ENCODE assay signal across 8 cellular contexts in the genomic region with DNA sequence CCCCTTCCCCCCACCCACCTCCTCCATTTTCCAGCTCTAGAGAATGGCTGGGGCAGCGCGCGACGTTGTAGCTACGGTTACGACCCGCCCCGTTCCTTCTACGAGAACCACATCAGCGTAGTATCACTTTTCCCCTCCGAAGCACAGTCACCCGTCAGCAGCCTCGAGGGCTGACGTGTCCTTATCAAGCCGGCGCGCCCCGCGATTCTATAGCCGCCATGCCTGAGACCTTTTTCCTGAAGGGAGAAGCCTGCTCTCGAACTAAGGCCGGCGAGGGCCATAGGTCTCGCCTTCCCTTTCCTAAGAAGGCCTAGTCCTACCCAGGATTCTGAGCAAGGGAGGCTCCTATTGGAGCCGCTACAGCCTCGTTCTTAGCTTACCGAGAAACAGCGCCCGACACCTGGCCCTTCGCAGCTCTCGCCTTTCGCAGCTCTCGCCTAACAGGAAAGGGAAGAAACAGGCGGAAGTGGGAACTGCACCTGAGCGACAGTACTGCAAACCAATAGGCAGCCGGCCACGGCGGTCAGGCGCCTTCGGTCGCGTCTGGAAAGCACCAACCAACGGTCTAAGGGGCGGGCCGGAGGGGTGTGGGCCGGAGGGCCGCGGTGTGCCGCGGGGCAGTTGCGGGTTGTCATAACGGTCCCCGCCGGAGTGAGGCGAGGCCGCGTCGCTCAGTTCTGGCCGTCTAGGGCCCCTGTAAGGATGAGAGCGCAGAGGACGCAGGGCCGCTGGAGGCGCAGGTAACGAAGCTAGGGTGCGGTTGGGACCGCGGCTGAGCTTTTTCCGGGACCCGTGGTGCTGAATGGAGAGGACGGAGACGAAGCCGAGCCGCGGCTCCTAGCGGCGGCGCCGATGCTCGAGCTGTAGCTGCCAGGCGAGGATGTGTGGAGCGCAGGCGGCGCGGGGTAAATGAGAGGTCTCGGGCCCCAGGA. TPM values are rescaled to one million over a fixed set of nuclear protein-coding genes. Genes with fewer than 3 reads are reported as not detected.
A peak's percentile ranks its signal among the peaks of the same experiment; 100 is the strongest.
DNase-seq lines count a peak whose midpoint lies in the region; ATAC-seq and TF ChIP-seq lines count a peak whose summit lies in the region.

A gene (plus strand): TSS at position 618 of the 932 bp plus-strand sequence. CDS start 470 bp downstream, outside the sequence.
A gene (minus strand): TSS at position 445 of the 932 bp plus-strand sequence. CDS start 1,522 bp downstream, outside the sequence.

- peaks cover 5% of the 10 kb centered on the region for H3K4me1 ChIP-seq in right cardiac atrium (ENCODE audit: control insufficient read depth, insufficient read depth, low read length)
- peaks cover 47% of the 10 kb centered on the region for H3K4me1 ChIP-seq in vagina

- no peaks in the 10 kb centered on the region for H3K9me3 ChIP-seq in right cardiac atrium (ENCODE audit: control insufficient read depth, low read length)
- no peaks in the 10 kb centered on the region for H3K9me3 ChIP-seq in vagina

- ATAC-seq in GM18499 (IDR thresholded peaks at IDR 0.05; ENCODE audit: insufficient read depth, unreplicated experiment) (peak; percentile 81), HG02943 (IDR thresholded peaks at IDR 0.05; ENCODE audit: low read depth, unreplicated experiment) (peak; percentile 95), right cardiac atrium (peak; percentile 99)

- DNase-seq in NCI-H187 (lab: John Stamatoyannopoulos, UW) = peak; percentile 94 to 96
- peak; percentile 82 to 98 (median 92) for DNase-seq in T-helper 2 cell
- peak; percentile 79 to 99 (median 96) for DNase-seq in anterior cingulate cortex (lab: John Stamatoyannopoulos, UW)
- peak; percentile 99 for DNase-seq in right cardiac atrium
- peak; percentile 98 for DNase-seq in putamen (ENCODE audit: low spot score)
- DNase-seq in vagina (ENCODE audit: extremely low spot score in 2 of 2) = peak in 1 of 2 donors; percentile 99

- peak in 1 of 3 experiments; percentile 34 for TF ChIP-seq CTCF in vagina (IDR thresholded peaks at IDR 0.05)

- WGBS in right cardiac atrium = under 1% methylated on average over 85 of the region's 85 CpGs

- TF ChIP-seq POLR2A in vagina (IDR thresholded peaks at IDR 0.05) = peak; percentile 48 to 85

- peaks cover 0 to 20% of the 10 kb centered on the region in 2 donors for H3K36me3 ChIP-seq in vagina

- H3K4me3 ChIP-seq in right cardiac atrium (ENCODE audit: low read length) (peak within 1 kb of the TSS; percentile 90), vagina (peak within 1 kb of the TSS; percentile 64 to 97)

- H3K27ac ChIP-seq in right cardiac atrium (ENCODE audit: low read length) (peak within 1 kb of the TSS; percentile 99), vagina (peak within 1 kb of the TSS; percentile 94)

- intact Hi-C loops in right cardiac atrium (cut with DNase I) (no loop called here), vagina (cut with DNase I) (no loop called here)

- H3K27me3 ChIP-seq in right cardiac atrium (ENCODE audit: control insufficient read depth, insufficient read depth) = no peaks in the 10 kb centered on the region
- no peaks in the 10 kb centered on the region for H3K27me3 ChIP-seq in vagina

RNA-seq across cellular contexts. Expression of the first gene that starts in this region (rescaled TPM):
- total RNA-seq in right cardiac atrium (10 to 100 TPM; 14.4 to 22.1 (median 16.3) TPM), vagina (11.3 TPM)
- 12.0 TPM for polyA plus RNA-seq in right cardiac atrium

RNA-seq across cellular contexts. Expression of the second gene that starts in this region (rescaled TPM):
- total RNA-seq in right cardiac atrium = 100 to 1,000 TPM; 153 to 180 (median 167) TPM
- polyA plus RNA-seq in right cardiac atrium = 315 TPM
- total RNA-seq in vagina = 208 TPM
